Comparison of ENCODE assay signal across 16 cellular contexts in genomic region chr11:2743427-2744110, GRCh38.
"Had no signal": no experiment of that assay in that cellular context is flagged by ENCODE, and none has a peak within 500 bp of the region (broad histone marks: within the 10 kb centered on the region; RNA-seq: fewer than 3 reads in every experiment).

No MANE protein-coding gene starts in this region.

- H3K27ac ChIP-seq: coronary artery, gastroesophageal sphincter, parathyroid adenoma, sigmoid colon, SJCRH30, upper lobe of left lung had no signal

- DNase-seq: activated CD4-positive, alpha-beta memory T cell treated with anti-CD3 and anti-CD28 coated beads for 36 hours; activated gamma-delta T cell treated with Interleukin-2 at 50 U/mL for 16 hours; activated naive CD8-positive, alpha-beta T cell treated with anti-CD3 and anti-CD28 coated beads, Interleukin-2, amount 50 U/mL, for 24 hours; activated T-cell treated with anti-CD3 and anti-CD28 coated beads, Interleukin-2, amount 50 U/mL, for 4 hours; effector CD4-positive, alpha-beta T cell; mesendoderm; stimulated activated CD4-positive, alpha-beta T cell treated with anti-CD3 and anti-CD28 coated beads, Interleukin-12 subunit alpha, Interleukin-12 subunit beta, amount 100 ng/mL, for 4 hours; stimulated activated naive CD4-positive, alpha-beta T cell treated with Interleukin-2 at 50 U/mL for 16 hours had no signal

- H3K36me3 ChIP-seq: gastroesophageal sphincter, sigmoid colon, SJCRH30, upper lobe of left lung had no signal

- H3K4me1 ChIP-seq: upper lobe of left lung had no signal

- H3K4me3 Mint-ChIP-seq: activated CD4-positive, alpha-beta memory T cell treated with anti-CD3 and anti-CD28 coated beads for 36 hours; activated naive CD8-positive, alpha-beta T cell treated with anti-CD3 and anti-CD28 coated beads, Interleukin-2, amount 50 U/mL, for 24 hours; activated T-cell treated with anti-CD3 and anti-CD28 coated beads, Interleukin-2, amount 50 U/mL, for 4 hours; T-helper 2 cell treated with Interferon-gamma antibody and Interleukin-4, amounts not matched to agents 5 μg/mL and 100 μg/mL, for 36 hours had no signal

- H3K36me3 Mint-ChIP-seq: activated CD4-positive, alpha-beta memory T cell treated with anti-CD3 and anti-CD28 coated beads for 36 hours had no signal

- H3K4me1 Mint-ChIP-seq: activated naive CD8-positive, alpha-beta T cell treated with anti-CD3 and anti-CD28 coated beads, Interleukin-2, amount 50 U/mL, for 24 hours had no signal

- H3K27me3 ChIP-seq: gastroesophageal sphincter, sigmoid colon, upper lobe of left lung had no signal

- H3K4me3 ChIP-seq: coronary artery, gastroesophageal sphincter, sigmoid colon, SJCRH30, upper lobe of left lung had no signal

- H3K9me3 Mint-ChIP-seq: activated CD4-positive, alpha-beta memory T cell treated with anti-CD3 and anti-CD28 coated beads for 36 hours; activated naive CD8-positive, alpha-beta T cell treated with anti-CD3 and anti-CD28 coated beads, Interleukin-2, amount 50 U/mL, for 24 hours; activated T-cell treated with anti-CD3 and anti-CD28 coated beads, Interleukin-2, amount 50 U/mL, for 4 hours; T-helper 2 cell treated with Interferon-gamma antibody and Interleukin-4, amounts not matched to agents 5 μg/mL and 100 μg/mL, for 36 hours had no signal

- H3K27ac Mint-ChIP-seq: activated CD4-positive, alpha-beta memory T cell treated with anti-CD3 and anti-CD28 coated beads for 36 hours; activated naive CD8-positive, alpha-beta T cell treated with anti-CD3 and anti-CD28 coated beads, Interleukin-2, amount 50 U/mL, for 24 hours; T-helper 2 cell treated with Interferon-gamma antibody and Interleukin-4, amounts not matched to agents 5 μg/mL and 100 μg/mL, for 36 hours had no signal

- ATAC-seq: activated naive CD8-positive, alpha-beta T cell treated with anti-CD3 and anti-CD28 coated beads, Interleukin-2, amount 50 U/mL, for 24 hours; activated T-cell treated with anti-CD3 and anti-CD28 coated beads, Interleukin-2, amount 50 U/mL, for 4 hours; gastroesophageal sphincter; left colon had no signal

- H3K27me3 Mint-ChIP-seq: activated CD4-positive, alpha-beta memory T cell treated with anti-CD3 and anti-CD28 coated beads for 36 hours; activated naive CD8-positive, alpha-beta T cell treated with anti-CD3 and anti-CD28 coated beads, Interleukin-2, amount 50 U/mL, for 24 hours had no signal

- H3K9me3 ChIP-seq: gastroesophageal sphincter, sigmoid colon, SJCRH30, upper lobe of left lung had no signal
